1 cellular context compared by ENCODE assay signal in genomic region chr6:53765270-53765669, GRCh38.
TF ChIP-seq lines count a peak whose summit lies in the region.

No MANE protein-coding gene starts in this region.

TF ChIP-seq in HepG2, 621 proteins besides CTCF, POLR2A, EP300 and RAD21 (continued from another document):
- TF ChIP-seq TBL1XR1 (IDR thresholded peaks at IDR 0.05; ENCODE audit: borderline replicate concordance, low read length, partially characterized antibody), result no peak
- no peak for TF ChIP-seq EED (CRISPR knock-in tag; IDR thresholded peaks at IDR 0.05)
- no peak for TF ChIP-seq SP140L (CRISPR knock-in tag; IDR thresholded peaks at IDR 0.05; ENCODE audit: borderline replicate concordance)
- TF ChIP-seq ZNF44 (CRISPR knock-in tag; IDR thresholded peaks at IDR 0.05), result no peak
- no peak for TF ChIP-seq ZNF160 (CRISPR knock-in tag; IDR thresholded peaks at IDR 0.05)
TF ChIP-seq in HepG2: peak in this region for 0.
